ENCODE assay signal across 26 cellular contexts in the genomic region with DNA sequence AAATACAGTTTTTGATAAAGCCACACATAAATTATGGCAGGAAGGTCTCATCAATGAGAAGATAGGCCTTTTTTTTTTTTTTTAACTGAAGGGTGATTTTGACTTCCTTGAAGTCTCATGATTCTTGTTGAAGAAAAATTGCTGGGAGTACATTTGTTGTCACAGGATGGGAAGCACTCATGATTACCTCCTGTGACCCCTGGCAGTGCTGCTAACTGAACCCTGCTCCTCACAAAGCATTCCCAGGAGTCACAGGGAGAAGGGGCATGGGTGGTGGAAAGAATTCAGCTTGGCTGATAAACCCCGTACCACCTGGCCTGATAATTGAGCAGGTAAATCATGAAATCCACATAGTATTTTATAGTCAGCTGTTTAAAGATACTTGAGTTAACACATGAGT.
"Had no signal": no experiment of that assay in that cellular context is flagged by ENCODE, and none has a peak within 500 bp of the region (broad histone marks: within the 10 kb centered on the region; RNA-seq: fewer than 3 reads in every experiment).

No MANE protein-coding gene starts in this region.

- DNase-seq: activated CD4-positive, alpha-beta T cell treated with anti-CD3 and anti-CD28 coated beads, Interleukin-2, amount 10 ng/mL, durations not matched to agents 7 days and 5 days; activated CD4-positive, alpha-beta T cell treated with anti-CD3 and anti-CD28 coated beads, Interleukin-2, amount 50 U/mL, for 48 hours; activated CD4-positive, CD25-positive, alpha-beta regulatory T cell; activated CD8-positive, alpha-beta T cell treated with anti-CD3 and anti-CD28 coated beads, Interleukin-2, amount 10 ng/mL, durations not matched to agents 7 days and 5 days; activated gamma-delta T cell; activated naive CD4-positive, alpha-beta T cell treated with Interleukin-2 at 50 U/mL for 16 hours; activated naive CD8-positive, alpha-beta T cell treated with anti-CD3 and anti-CD28 coated beads, Interleukin-2, amount 10 ng/mL, durations not matched to agents 7 days and 5 days; activated T-cell treated with anti-CD3 and anti-CD28 coated beads, Interleukin-2, amount 50 U/mL, for 24 hours; amygdala; MM.1S; MV-4-11; NCI-H1092; NCI-H187 treated with DMSO at 0.1 percent for 48 hours; NCI-H2081; NCI-H2171 treated with DMSO at 0.1 percent for 48 hours; NCI-H2227 treated with DMSO at 0.1 percent for 48 hours; NCI-H446 treated with DMSO at 0.1 percent for 48 hours; NCI-H524; NCI-H69; PC-9; Right ventricle myocardium superior; T1000; WERI-Rb-1 had no signal

- H3K4me3 ChIP-seq: ascending aorta, cardiac muscle cell, PC-9, SK-N-MC had no signal
